8 cellular contexts compared by ENCODE assay signal in the genomic region with DNA sequence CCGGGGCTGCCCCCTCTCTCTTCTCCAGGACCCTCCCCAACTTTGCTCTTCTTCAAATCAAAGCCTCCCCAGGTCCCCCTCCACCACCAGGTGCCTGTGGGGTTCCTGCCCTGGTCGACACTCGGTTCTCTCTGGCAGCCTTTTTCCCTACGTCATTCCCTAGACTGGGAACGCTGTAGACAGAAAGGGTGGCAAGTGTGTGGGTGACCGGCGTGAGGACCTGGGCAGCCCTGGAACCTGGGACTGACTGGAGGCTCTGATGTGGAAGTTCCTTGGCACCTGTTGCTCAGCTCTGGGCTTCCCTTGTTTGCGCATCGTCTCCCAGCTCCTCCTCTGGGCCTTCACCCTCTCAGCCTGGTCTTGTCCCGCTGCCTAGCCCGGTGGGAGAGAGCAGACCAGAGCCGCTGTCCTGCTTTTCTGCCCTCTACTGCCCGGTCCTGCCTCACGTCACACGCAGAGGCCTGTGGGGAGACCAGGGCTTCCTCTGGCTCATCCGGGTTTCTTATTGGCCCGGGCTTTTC. TPM values are rescaled to one million over a fixed set of nuclear protein-coding genes. Genes with fewer than 3 reads are reported as not detected.
DNase-seq lines count a peak whose midpoint lies in the region; ATAC-seq, FAIRE-seq and TF ChIP-seq lines count a peak whose summit lies in the region.

No MANE protein-coding gene starts in this region.

- H3K9me3 ChIP-seq in Caco-2 (no peaks in the 10 kb centered on the region), MG63 (no peaks in the 10 kb centered on the region)

- ATAC-seq in GM19351 (IDR thresholded peaks at IDR 0.05; ENCODE audit: unreplicated experiment) = no peak

- peak overlapping the region; percentile 99 for H3K4me3 Mint-ChIP-seq in Caco-2 (ENCODE audit: unreplicated experiment)
- H3K4me3 Mint-ChIP-seq in nephron progenitor cell = peak overlapping the region; percentile 96

- no peaks in the 10 kb centered on the region for H3K27me3 ChIP-seq in Caco-2 (replicated peaks; ENCODE audit: control insufficient read depth, insufficient read depth, low read length)
- H3K27me3 ChIP-seq in MG63 = no peaks in the 10 kb centered on the region
- no peaks in the 10 kb centered on the region for H3K27me3 ChIP-seq in bronchial epithelial cell (ENCODE audit: control insufficient read depth, insufficient read depth, low read length)

- POLR2A ChIA-PET in Caco-2 (lab: Charles Lee) = interaction anchor here (0.9 kb wide), 1 partner anchor 29 kb away, joined by 3 read pairs; no protein-coding TSS in a partner anchor

- peak overlapping the region; percentile 85 for H3K4me3 ChIP-seq in Caco-2 (ENCODE audit: low read depth, low read length)
- peak overlapping the region; percentile 67 for H3K4me3 ChIP-seq in MG63
- peak overlapping the region; percentile 46 for H3K4me3 ChIP-seq in bronchial epithelial cell (ENCODE audit: low read depth, low read length)

- peak; percentile 47 for FAIRE-seq in bronchial epithelial cell (lab: Jason Lieb, UNC)

- TF ChIP-seq CTCF in Caco-2 (IDR thresholded peaks at IDR 0.05; ENCODE audit: insufficient read depth in 1 of 2, low read depth in 1 of 2, low read length in 1 of 2, severe bottlenecking in 1 of 2, unreplicated experiment in 1 of 2) (no peak), bronchial epithelial cell (IDR thresholded peaks at IDR 0.05; ENCODE audit: insufficient read depth, low read length, severe bottlenecking) (no peak), nephron progenitor cell (IDR thresholded peaks at IDR 0.05) (no peak)

- H3K9me3 Mint-ChIP-seq in Caco-2 (ENCODE audit: unreplicated experiment) (no peaks in the 10 kb centered on the region), nephron progenitor cell (no peaks in the 10 kb centered on the region)

- peaks cover 6% of the 10 kb centered on the region; the same call in 1 of the 2 replicates for H3K4me1 ChIP-seq in Caco-2

- H3K36me3 Mint-ChIP-seq in Caco-2 (ENCODE audit: insufficient read depth, unreplicated experiment) (peaks cover 84% of the 10 kb centered on the region), nephron progenitor cell (ENCODE audit: low read depth) (peaks cover 23% of the 10 kb centered on the region)

- H3K27me3 Mint-ChIP-seq in Caco-2 (ENCODE audit: insufficient read depth, unreplicated experiment) (no peaks in the 10 kb centered on the region), nephron progenitor cell (ENCODE audit: low read depth, poor library complexity) (no peaks in the 10 kb centered on the region)

- peaks cover 5% of the 10 kb centered on the region for H3K36me3 ChIP-seq in Caco-2 (ENCODE audit: control insufficient read depth, insufficient read depth, low read length)
- peaks cover 34% of the 10 kb centered on the region for H3K36me3 ChIP-seq in MG63
- peaks cover 5% of the 10 kb centered on the region for H3K36me3 ChIP-seq in bronchial epithelial cell (ENCODE audit: control insufficient read depth, insufficient read depth, low read length)

- no peak for DNase-seq in Caco-2
- DNase-seq in MG63 = no peak
- no peak for DNase-seq in bronchial epithelial cell (ENCODE audit: low read depth)
- DNase-seq in nephron progenitor cell = no peak
- no peak for DNase-seq in stimulated activated CD4-positive, alpha-beta T cell treated with anti-CD3 and anti-CD28 coated beads, Interleukin-1b, Interleukin-23, amount 100 ng/mL, for 48 hours
- no peak for DNase-seq in NCI-H82 (lab: John Stamatoyannopoulos, UW)
- DNase-seq in ureter (ENCODE audit: low spot score) = no peak

- CTCF ChIA-PET in Caco-2 (lab: Charles Lee) = interaction anchor here (0.9 kb wide), 1 partner anchor 26 kb away, joined by 3 read pairs; no protein-coding TSS in a partner anchor

- peaks cover 11% of the 10 kb centered on the region for H3K4me1 Mint-ChIP-seq in Caco-2 (ENCODE audit: low read depth, unreplicated experiment)
- peaks cover 49% of the 10 kb centered on the region for H3K4me1 Mint-ChIP-seq in nephron progenitor cell

- H3K27ac Mint-ChIP-seq in Caco-2 (ENCODE audit: unreplicated experiment) = peak overlapping the region; percentile 94
- no peak overlapping the region for H3K27ac Mint-ChIP-seq in nephron progenitor cell

- intact Hi-C loops in Caco-2 (cut with micrococcal nuclease; ENCODE audit: unreplicated experiment) = no loop called here

- no TSS peak for BruUV-seq in Caco-2 (replicated peaks; lab: Mats Ljungman, UMichigan)

RNA-seq across cellular contexts. Expression of gene TACC3, which starts 1.3 kb away (rescaled TPM):
- total RNA-seq in Caco-2 (2022) = 104 and 106 TPM in 2 replicates
- total RNA-seq in MG63 (2014; rRNA removed; shearing (Covaris generic); ENCODE audit: low replicate concordance) = 67.1 and 72.9 TPM in 2 replicates
- total RNA-seq in bronchial epithelial cell = 1.2 and 3.4 TPM in 2 replicates
- 8.3 TPM for total RNA-seq in ureter

RNA-seq across cellular contexts. Expression of gene TMEM129, which starts 1.5 kb away (rescaled TPM):
- total RNA-seq in Caco-2 (2022) (36.5 and 39.0 TPM in 2 replicates), bronchial epithelial cell (20.0 and 34.4 TPM in 2 replicates), ureter (38.4 TPM)
- 11.2 and 15.7 TPM in 2 replicates for total RNA-seq in MG63 (2014; rRNA removed; shearing (Covaris generic); ENCODE audit: low replicate concordance)

RNA-seq across cellular contexts. Expression of gene SLBP, which starts 10.5 kb away (rescaled TPM):
- total RNA-seq in Caco-2 (2022) (113 and 116 TPM in 2 replicates), bronchial epithelial cell (55.6 and 62.9 TPM in 2 replicates), ureter (29.4 TPM)
- 72.1 and 99.1 TPM in 2 replicates for total RNA-seq in MG63 (2014; rRNA removed; shearing (Covaris generic); ENCODE audit: low replicate concordance)

RNA-seq across cellular contexts. Expression of gene FAM53A, which starts 38.5 kb away (rescaled TPM):
- total RNA-seq in Caco-2 (2022) (4.1 and 5.2 TPM in 2 replicates), bronchial epithelial cell (0.64 and 0.79 TPM in 2 replicates), ureter (2.5 TPM)
- total RNA-seq in MG63 (2014; rRNA removed; shearing (Covaris generic); ENCODE audit: low replicate concordance) = 2.6 and 4.0 TPM in 2 replicates
